1 cellular context compared by ENCODE assay signal in the genomic region with DNA sequence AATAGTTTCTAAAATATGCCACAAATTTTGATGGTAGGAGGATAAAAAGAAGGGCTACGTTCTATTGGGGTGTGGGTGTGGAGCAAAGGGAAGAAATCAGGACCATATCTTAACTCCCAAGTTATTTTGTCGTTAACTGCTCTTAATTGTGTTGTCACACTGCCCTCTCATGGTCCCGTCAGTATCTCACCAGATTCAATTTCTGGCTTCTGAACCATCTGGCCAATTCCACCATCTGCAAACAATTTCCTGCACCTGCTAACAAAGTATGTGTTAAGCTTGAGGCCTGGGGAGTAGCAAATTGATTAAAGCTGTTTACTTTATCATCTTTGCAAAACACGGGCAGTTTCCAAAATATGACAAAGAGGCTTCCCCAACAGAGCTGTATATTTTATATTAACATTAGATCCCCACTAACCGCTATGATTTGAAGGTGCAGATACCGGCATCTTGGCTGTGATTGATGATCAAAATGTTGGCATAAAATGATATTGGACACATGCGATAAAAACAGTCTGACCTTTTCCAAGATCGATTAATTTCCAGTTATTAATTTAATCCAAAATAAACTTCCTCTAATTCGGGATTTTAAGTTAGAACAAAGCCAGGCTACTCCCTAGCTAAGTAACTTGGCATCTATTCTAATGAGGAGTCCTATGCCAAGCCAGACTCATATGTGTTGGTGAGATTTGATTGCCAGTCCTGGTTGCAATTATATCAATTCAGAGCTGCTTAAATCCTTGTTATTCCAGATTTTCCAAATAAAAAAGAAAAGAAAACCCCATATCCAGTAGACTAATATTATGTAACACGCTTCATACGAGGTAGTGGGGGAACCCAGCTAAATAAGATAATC.
TF ChIP-seq lines count a peak whose summit lies in the region.

No MANE protein-coding gene starts in this region.

TF ChIP-seq in HepG2, 621 proteins besides CTCF, POLR2A, EP300 and RAD21:
- TF ChIP-seq, protein P1, sequence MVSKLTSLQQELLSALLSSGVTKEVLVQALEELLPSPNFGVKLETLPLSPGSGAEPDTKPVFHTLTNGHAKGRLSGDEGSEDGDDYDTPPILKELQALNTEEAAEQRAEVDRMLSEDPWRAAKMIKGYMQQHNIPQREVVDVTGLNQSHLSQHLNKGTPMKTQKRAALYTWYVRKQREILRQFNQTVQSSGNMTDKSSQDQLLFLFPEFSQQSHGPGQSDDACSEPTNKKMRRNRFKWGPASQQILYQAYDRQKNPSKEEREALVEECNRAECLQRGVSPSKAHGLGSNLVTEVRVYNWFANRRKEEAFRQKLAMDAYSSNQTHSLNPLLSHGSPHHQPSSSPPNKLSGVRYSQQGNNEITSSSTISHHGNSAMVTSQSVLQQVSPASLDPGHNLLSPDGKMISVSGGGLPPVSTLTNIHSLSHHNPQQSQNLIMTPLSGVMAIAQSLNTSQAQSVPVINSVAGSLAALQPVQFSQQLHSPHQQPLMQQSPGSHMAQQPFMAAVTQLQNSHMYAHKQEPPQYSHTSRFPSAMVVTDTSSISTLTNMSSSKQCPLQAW (CRISPR knock-in tag; IDR thresholded peaks at IDR 0.05): no peak
- TF ChIP-seq MIXL1 (CRISPR knock-in tag; IDR thresholded peaks at IDR 0.05) (0 out of 2 replicates have a peak, but pooled peaks have one; percentile 49), TEAD3 (CRISPR knock-in tag; optimal IDR thresholded peaks at IDR 0.05; ENCODE audit: borderline replicate concordance) (peak; percentile 31), SMC3 (IDR thresholded peaks at IDR 0.05; ENCODE audit: low read length) (peak; percentile 72), THAP11 (CRISPR knock-in tag; IDR thresholded peaks at IDR 0.05) (no peak), STAG1 (CRISPR knock-in tag; IDR thresholded peaks at IDR 0.05) (peak; percentile 94)
